ENCODE assay signal across 16 cellular contexts in the genomic region with DNA sequence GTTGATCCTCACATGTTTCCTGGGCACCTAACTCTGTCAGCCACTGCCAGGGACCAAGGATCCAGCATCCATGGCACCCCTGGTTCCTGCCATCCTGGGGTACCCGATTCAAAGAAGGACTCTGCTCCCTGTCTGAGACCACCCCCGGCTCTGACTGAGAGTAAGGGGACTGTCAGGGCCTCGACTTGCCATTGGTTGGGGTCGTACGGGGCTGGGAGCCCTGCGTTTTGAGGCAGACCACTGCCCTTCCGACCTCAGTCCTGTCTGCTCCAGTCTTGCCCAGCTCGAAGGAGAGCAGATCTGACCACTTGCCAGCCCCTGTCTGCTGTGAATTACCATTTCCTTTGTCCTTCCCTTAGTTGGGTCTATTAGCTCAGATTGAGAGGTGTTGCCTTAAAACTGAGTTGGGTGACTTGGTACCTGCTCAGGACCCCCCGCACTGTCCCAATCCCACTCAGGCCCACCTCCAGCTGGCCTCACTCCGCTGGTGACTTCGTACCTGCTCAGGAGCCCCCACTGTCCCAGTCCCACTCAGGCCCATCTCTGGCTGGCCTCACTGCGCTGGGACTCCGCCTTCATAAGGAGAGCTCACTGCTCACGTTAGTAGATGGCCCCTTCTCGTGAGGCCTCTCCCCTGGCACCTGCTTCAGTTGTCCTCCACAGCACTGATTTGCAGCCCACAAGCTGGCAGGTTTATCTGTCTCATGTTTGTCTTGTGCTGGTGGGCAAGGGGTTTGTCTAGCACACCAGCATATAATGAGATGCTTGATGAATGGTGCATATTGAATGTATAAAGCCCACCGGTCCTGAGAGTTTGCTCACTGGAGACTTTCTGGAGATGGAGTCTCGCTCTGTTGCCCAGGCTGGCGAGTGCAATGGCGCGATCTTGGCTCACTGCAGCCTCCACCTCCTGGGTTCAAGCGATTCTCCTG. TPM values are rescaled to one million over a fixed set of nuclear protein-coding genes. Genes with fewer than 3 reads are reported as not detected.
DNase-seq lines count a peak whose midpoint lies in the region; ATAC-seq, FAIRE-seq and TF ChIP-seq lines count a peak whose summit lies in the region.
"Had no signal": no experiment of that assay in that cellular context is flagged by ENCODE, and none has a peak within 500 bp of the region (broad histone marks: within the 10 kb centered on the region; RNA-seq: fewer than 3 reads in every experiment).

No MANE protein-coding gene starts in this region.

- intact Hi-C loops in IMR-90 (cut with micrococcal nuclease) = loop anchor here (5.0 kb wide), 2 partner anchors 87 to 107 kb away; partner anchors contain the start of genes BRSK1 and HSPBP1
- intact Hi-C loops in dorsolateral prefrontal cortex (cut with DNase I) = loop anchor here (5.0 kb wide), 2 partner anchors 33 to 63 kb away; no protein-coding TSS in a partner anchor

- no peak overlapping the region for H2BK120ac ChIP-seq in IMR-90 (ENCODE audit: low read depth, low read length)

- H3K4me1 ChIP-seq in DOHH2 (ENCODE audit: control insufficient read depth, low read length) = peaks cover 48% of the 10 kb centered on the region
- peaks cover 41% of the 10 kb centered on the region for H3K4me1 ChIP-seq in IMR-90 (ENCODE audit: control insufficient read depth, insufficient read depth, low read length)
- peaks cover 44% of the 10 kb centered on the region for H3K4me1 ChIP-seq in astrocyte (ENCODE audit: insufficient read depth, low read length)
- H3K4me1 ChIP-seq: foreskin keratinocyte had no signal

- H3K27me3 Mint-ChIP-seq in astrocyte (ENCODE audit: low read depth, unreplicated experiment) (no peaks in the 10 kb centered on the region), nephron (ENCODE audit: low read depth) (no peaks in the 10 kb centered on the region)

- H4K20me1 ChIP-seq in DOHH2 (ENCODE audit: control insufficient read depth, insufficient read depth, low read depth, low read length) = peaks cover 36% of the 10 kb centered on the region
- peaks cover 75% of the 10 kb centered on the region for H4K20me1 ChIP-seq in IMR-90 (ENCODE audit: insufficient read depth, low read length)
- H4K20me1 ChIP-seq in astrocyte (ENCODE audit: insufficient read depth, low read length) = peaks cover 76% of the 10 kb centered on the region

- peaks cover 31% of the 10 kb centered on the region for H3K9me1 ChIP-seq in IMR-90 (ENCODE audit: insufficient read depth, low read length)

- DNase-seq in IMR-90 (no peak), astrocyte (ENCODE audit: low read depth) (no peak), UCSD-AML1 (lab: John Stamatoyannopoulos, UW; ENCODE audit: unreplicated experiment) (no peak), dorsolateral prefrontal cortex (no peak), HT-29 (ENCODE audit: low spot score) (no peak), retina (no peak)
- DNase-seq: activated naive CD4-positive, alpha-beta T cell; cortex of kidney; foreskin keratinocyte; KBM-7; left lung; NCI-H2081 treated with DMSO at 0.1 percent for 48 hours; PC-3 had no signal

- peaks cover 70% of the 10 kb centered on the region for H3F3A ChIP-seq in DOHH2 (ENCODE audit: control insufficient read depth, insufficient read depth)

- no TSS peak for BruUV-seq in IMR-90 (replicated peaks; lab: Mats Ljungman, UMichigan)

- H3K4me3 ChIP-seq in DOHH2 (ENCODE audit: low read length) (0 out of 2 replicates have a peak overlapping the region, but pooled peaks have one; percentile 8), IMR-90 (ENCODE audit: insufficient read depth, low read depth, low read length) (no peak overlapping the region), astrocyte (ENCODE audit: insufficient read depth, low read depth, low read length) (no peak overlapping the region), dorsolateral prefrontal cortex (peak overlapping the region in 4 of 59 donors; percentile 22 to 99 (median 90))

- H3K4me1 Mint-ChIP-seq in astrocyte (ENCODE audit: low read depth, unreplicated experiment) (peaks cover 43% of the 10 kb centered on the region), nephron (peaks cover 52% of the 10 kb centered on the region)

- H4K91ac ChIP-seq in IMR-90 (ENCODE audit: insufficient read depth, low read depth, low read length) = no peak overlapping the region

- H3K27ac Mint-ChIP-seq in astrocyte (ENCODE audit: unreplicated experiment) = peak overlapping the region; percentile 41
- H3K27ac Mint-ChIP-seq in nephron = peak overlapping the region in 1 of 3 experiments; percentile 33

- H2AFZ ChIP-seq in IMR-90 (replicated peaks; ENCODE audit: low read length, poor library complexity) (no peak overlapping the region), astrocyte (ENCODE audit: low read depth, low read length) (no peak overlapping the region)

- H3K9me3 ChIP-seq in DOHH2 (ENCODE audit: control insufficient read depth, insufficient read depth, low read length) (no peaks in the 10 kb centered on the region), IMR-90 (ENCODE audit: control insufficient read depth, insufficient read depth, low read length) (no peaks in the 10 kb centered on the region), astrocyte (ENCODE audit: insufficient read depth, low read depth, low read length) (no peaks in the 10 kb centered on the region)
- H3K9me3 ChIP-seq: left lung had no signal

- in situ Hi-C loops in IMR-90 (cut with MboI; ENCODE audit: low sequenced_read_pairs) = loop anchor here (10.0 kb wide), 1 partner anchor 95 kb away; no protein-coding TSS in a partner anchor

- CTCF ChIA-PET in IMR-90 (lab: Yijun Ruan, JAX) = no interaction called here

- H2BK20ac ChIP-seq in IMR-90 (ENCODE audit: low read depth, low read length) = no peak overlapping the region

- H3K4ac ChIP-seq in IMR-90 (ENCODE audit: low read depth, low read length) = no peak overlapping the region

- peak overlapping the region; percentile 13; the same call in 1 of the 2 replicates for H3K27ac ChIP-seq in DOHH2 (ENCODE audit: low read depth, low read length)
- no peak overlapping the region for H3K27ac ChIP-seq in IMR-90 (ENCODE audit: insufficient read depth, low read length)
- no peak overlapping the region for H3K27ac ChIP-seq in astrocyte (ENCODE audit: low read depth, low read length)
- peak overlapping the region in 6 of 59 donors; percentile 4 to 36 (median 22) for H3K27ac ChIP-seq in dorsolateral prefrontal cortex
- H3K27ac ChIP-seq: foreskin keratinocyte, left lung had no signal

- H3K4me2 ChIP-seq in DOHH2 (ENCODE audit: low read length) = peak overlapping the region; percentile 99; the same call in 1 of the 2 replicates
- no peak overlapping the region; the same call in 1 of the 2 replicates for H3K4me2 ChIP-seq in IMR-90 (ENCODE audit: low read depth, low read length)
- H3K4me2 ChIP-seq in astrocyte (ENCODE audit: low read length) = peak overlapping the region; percentile 97

- dilution Hi-C loops in IMR-90 (cut with HindIII; ENCODE audit: low sequenced_read_pairs, unreplicated experiment) = no loop called here

- H2BK5ac ChIP-seq in IMR-90 (ENCODE audit: low read depth, low read length, poor library complexity, severe bottlenecking) = no peak overlapping the region

- H3K23ac ChIP-seq in IMR-90 (ENCODE audit: low read depth, low read length) = peak overlapping the region; percentile 18; the same call in 1 of the 2 replicates

- H3K9me3 Mint-ChIP-seq in astrocyte (ENCODE audit: unreplicated experiment) (no peaks in the 10 kb centered on the region), nephron (no peaks in the 10 kb centered on the region)

- WGBS in IMR-90 (ENCODE audit: extremely low coverage in 2 of 2, insufficient read length in 1 of 2), 2 experiments = 93% methylated on average over 9 of the region's 21 CpGs; no CpG with 5 or more reads in 1 of the 2 experiments

- no peak overlapping the region for H3K14ac ChIP-seq in IMR-90 (replicated peaks; ENCODE audit: low read depth, low read length)

- H3K9me2 ChIP-seq in DOHH2 (replicated peaks; ENCODE audit: control insufficient read depth, low read length) = no peaks in the 10 kb centered on the region

- POLR2A ChIA-PET in IMR-90 (lab: Charles Lee; ENCODE audit: unreplicated experiment) = interaction anchor here (1.3 kb wide), 1 partner anchor 17 kb away, joined by 3 read pairs; no protein-coding TSS in a partner anchor

- H3K56ac ChIP-seq in IMR-90 (ENCODE audit: extremely low read depth, insufficient read depth, low read length) = no peak overlapping the region

- H3K79me1 ChIP-seq in IMR-90 (ENCODE audit: low read depth in 1 of 2, low read length in 2 of 2) = peaks cover 21 to 66% of the 10 kb centered on the region in 2 experiments

- H4K8ac ChIP-seq in IMR-90 (ENCODE audit: low read depth in 2 of 2, low read length in 2 of 2) = peak overlapping the region in 1 of 2 experiments; percentile 13; a peak in 1 of 4 replicates

- peak overlapping the region; percentile 63 for H2AK9ac ChIP-seq in IMR-90 (replicated peaks; ENCODE audit: low read depth, low read length, poor library complexity)

- TF ChIP-seq CTCF in DOHH2 (IDR thresholded peaks at IDR 0.05; ENCODE audit: low read depth, low read length, poor library complexity, severe bottlenecking) (no peak), IMR-90 (conservative IDR thresholded peaks at IDR 0.05; ENCODE audit: low read depth, low read length) (no peak), astrocyte (IDR thresholded peaks at IDR 0.05; ENCODE audit: insufficient read depth, low read depth, low read length) (no peak), nephron (IDR thresholded peaks at IDR 0.05; ENCODE audit: unreplicated experiment in 3 of 3) (no peak), dorsolateral prefrontal cortex (IDR thresholded peaks at IDR 0.05 in 54 of 56, conservative IDR thresholded peaks at IDR 0.05 in 2 of 56; ENCODE audit: low read depth in 1 of 56, partially characterized antibody in 56 of 56) (no peak)

- TF ChIP-seq RAD21 in IMR-90 (IDR thresholded peaks at IDR 0.05; ENCODE audit: low read length) = no peak

- H3K36me3 ChIP-seq in DOHH2 (ENCODE audit: control insufficient read depth, low read length) (peaks cover 49% of the 10 kb centered on the region), IMR-90 (ENCODE audit: control insufficient read depth, insufficient read depth, low read length) (peaks cover 48% of the 10 kb centered on the region), astrocyte (ENCODE audit: insufficient read depth, low read length) (peaks cover 30% of the 10 kb centered on the region)

- H3K27me3 ChIP-seq in DOHH2 (ENCODE audit: control insufficient read depth, low read length) = peaks cover 3% of the 10 kb centered on the region; the same call in 1 of the 2 replicates
- H3K27me3 ChIP-seq in IMR-90 (ENCODE audit: control insufficient read depth, insufficient read depth, low read length) = no peaks in the 10 kb centered on the region
- no peaks in the 10 kb centered on the region for H3K27me3 ChIP-seq in astrocyte (ENCODE audit: insufficient read depth, low read length)
- H3K27me3 ChIP-seq in dorsolateral prefrontal cortex = no peaks in the 10 kb centered on the region
- H3K27me3 ChIP-seq: foreskin keratinocyte, left lung had no signal

- H3K4me3 Mint-ChIP-seq in astrocyte (ENCODE audit: unreplicated experiment) (peak overlapping the region; percentile 47), nephron (peak overlapping the region; percentile 64 to 83 (median 66))

- H2AK5ac ChIP-seq in IMR-90 (ENCODE audit: low read depth, low read length) = peak overlapping the region; percentile 4; the same call in 1 of the 2 replicates

- H3K18ac ChIP-seq in IMR-90 (ENCODE audit: low read depth, low read length) = no peak overlapping the region

- no peak overlapping the region for H4K5ac ChIP-seq in IMR-90 (ENCODE audit: low read depth, low read length)

- peaks cover 33% of the 10 kb centered on the region for H3K79me2 ChIP-seq in DOHH2 (ENCODE audit: control insufficient read depth, low read length)
- H3K79me2 ChIP-seq in astrocyte (ENCODE audit: insufficient read depth, low read length) = peaks cover 50% of the 10 kb centered on the region

- H3K36me3 Mint-ChIP-seq in astrocyte (ENCODE audit: low read depth, unreplicated experiment) = peaks cover 24% of the 10 kb centered on the region
- H3K36me3 Mint-ChIP-seq in nephron (ENCODE audit: low read depth) = peaks cover 44% of the 10 kb centered on the region

- H3K9ac ChIP-seq in IMR-90 (ENCODE audit: low read depth, low read length) = no peak overlapping the region; the same call in 1 of the 2 replicates
- peak overlapping the region; percentile 98 for H3K9ac ChIP-seq in astrocyte (ENCODE audit: low read length)

- no peak for FAIRE-seq in astrocyte (lab: Jason Lieb, UNC)

- ATAC-seq in IMR-90 (ENCODE audit: low read depth) = no peak
- ATAC-seq: foreskin keratinocyte, left lung, PC-3 had no signal

- no peak overlapping the region for H2BK15ac ChIP-seq in IMR-90 (ENCODE audit: low read depth, low read length)

- TF ChIP-seq POLR2A in IMR-90 (IDR thresholded peaks at IDR 0.05; ENCODE audit: low read depth, low read length) = no peak

RNA-seq across cellular contexts. Expression of gene RPL28, which starts 3.9 kb away (rescaled TPM):
- total RNA-seq in IMR-90 (2012; rRNA removed) = 386 and 998 TPM in 2 replicates
- 1,428 and 1,693 TPM in 2 replicates for polyA plus RNA-seq in IMR-90 (2012; rRNA removed)
- polyA plus RNA-seq in IMR-90 (2012; cell fraction: cytosol; rRNA removed) = 2,443 and 3,636 TPM in 2 replicates
- polyA plus RNA-seq in IMR-90 (2012; cell fraction: nucleus; rRNA removed; ENCODE audit: low replicate concordance) = 1,567 and 1,909 TPM in 2 replicates
- total RNA-seq in astrocyte = 2,006 and 2,072 TPM in 2 replicates
- 100 to 1,000 TPM; 315 to 923 (median 541) TPM for total RNA-seq in dorsolateral prefrontal cortex
- 1,121 and 1,134 TPM in 2 replicates for total RNA-seq in HT-29 (2014; rRNA removed; shearing (Covaris generic))

RNA-seq across cellular contexts. Expression of gene TMEM238, which starts 5.6 kb away (rescaled TPM):
- total RNA-seq in IMR-90 (2012; rRNA removed) (not detected in 2 replicates), astrocyte (1.4 and 2.1 TPM in 2 replicates), dorsolateral prefrontal cortex (1 to 10 TPM in 72 of 120 experiments, under 1 TPM in 39, not detected in 9; 0.39 to 3.3 (median 1.2) TPM)
- not detected in 2 replicates for polyA plus RNA-seq in IMR-90 (2012; rRNA removed)
- polyA plus RNA-seq in IMR-90 (2012; cell fraction: cytosol; rRNA removed) = 0.15 and 0.30 TPM in 2 replicates
- polyA plus RNA-seq in IMR-90 (2012; cell fraction: nucleus; rRNA removed; ENCODE audit: low replicate concordance) = 0.30 TPM in 1 of 2 replicates, not detected in the other
- total RNA-seq in HT-29 (2014; rRNA removed; shearing (Covaris generic)) = 87.8 and 92.7 TPM in 2 replicates

RNA-seq across cellular contexts. Expression of gene TMEM190, which starts 13.0 kb away (rescaled TPM):
- total RNA-seq in IMR-90 (2012; rRNA removed) = not detected in 2 replicates
- polyA plus RNA-seq in IMR-90 (2012; rRNA removed) = 1.4 and 1.6 TPM in 2 replicates
- polyA plus RNA-seq in IMR-90 (2012; cell fraction: cytosol; rRNA removed) = 0.49 TPM in 1 of 2 replicates, not detected in the other
- 10.6 and 24.6 TPM in 2 replicates for polyA plus RNA-seq in IMR-90 (2012; cell fraction: nucleus; rRNA removed; ENCODE audit: low replicate concordance)
- total RNA-seq in astrocyte = 2.5 TPM in 2 replicates
- not detected for total RNA-seq in dorsolateral prefrontal cortex
- not detected in 2 replicates for total RNA-seq in HT-29 (2014; rRNA removed; shearing (Covaris generic))
- total RNA-seq: Daoy, foreskin keratinocyte, PC-3 had no signal
- polyA plus RNA-seq: foreskin keratinocyte had no signal

RNA-seq across cellular contexts. Expression of gene UBE2S, which starts 17.9 kb away (rescaled TPM):
- total RNA-seq in IMR-90 (2012; rRNA removed) (69.5 and 74.4 TPM in 2 replicates), astrocyte (107 and 116 TPM in 2 replicates), dorsolateral prefrontal cortex (10 to 100 TPM; 22.0 to 70.5 (median 39.8) TPM)
- polyA plus RNA-seq in IMR-90 (2012; rRNA removed) = 104 and 177 TPM in 2 replicates
- 94.4 and 130 TPM in 2 replicates for polyA plus RNA-seq in IMR-90 (2012; cell fraction: cytosol; rRNA removed)
- polyA plus RNA-seq in IMR-90 (2012; cell fraction: nucleus; rRNA removed; ENCODE audit: low replicate concordance) = 22.1 and 43.9 TPM in 2 replicates
- total RNA-seq in HT-29 (2014; rRNA removed; shearing (Covaris generic)) = 2,696 and 2,806 TPM in 2 replicates

RNA-seq across cellular contexts. Expression of gene IL11, which starts 19.4 kb away (rescaled TPM):
- total RNA-seq in IMR-90 (2012; rRNA removed) = 14.3 and 15.6 TPM in 2 replicates
- polyA plus RNA-seq in IMR-90 (2012; rRNA removed) = 33.6 and 38.9 TPM in 2 replicates
- 23.0 and 39.2 TPM in 2 replicates for polyA plus RNA-seq in IMR-90 (2012; cell fraction: cytosol; rRNA removed)
- polyA plus RNA-seq in IMR-90 (2012; cell fraction: nucleus; rRNA removed; ENCODE audit: low replicate concordance) = 135 and 146 TPM in 2 replicates
- total RNA-seq in astrocyte = 183 and 202 TPM in 2 replicates
- 1 to 10 TPM in 57 of 120 experiments, under 1 TPM in 61, not detected in 2; 0.30 to 2.3 (median 0.98) TPM for total RNA-seq in dorsolateral prefrontal cortex
- total RNA-seq in HT-29 (2014; rRNA removed; shearing (Covaris generic)) = 0.31 and 2.8 TPM in 2 replicates

Comparison
In these comparisons a context has a peak if more than half of its experiments do, and no peak if none do; other contexts are left out.
1. RNA of gene TMEM238, which starts 5.6 kb away (total RNA-seq): 87.8 to 92.7 TPM in HT-29; 1.4 to 2.1 TPM in astrocyte, 0.39 to 3.3 TPM in dorsolateral prefrontal cortex and not detected in IMR-90; every median in the first group is over 10 times any median in the second.